1 cellular context compared by ENCODE assay signal in genomic region chr1:26686795-26687194, GRCh38.
TF ChIP-seq lines count a peak whose summit lies in the region.

No MANE protein-coding gene starts in this region.

TF ChIP-seq in K562, 482 proteins besides CTCF, POLR2A, EP300 and RAD21 (continues in another document):
- TF ChIP-seq MTA2 (IDR thresholded peaks at IDR 0.05; ENCODE audit: low read depth) = no peak
- no peak for TF ChIP-seq HIVEP1 (CRISPR knock-in tag; IDR thresholded peaks at IDR 0.05)
- peak; percentile 23; the same call in 1 of the 2 replicates for TF ChIP-seq CXXC5 (CRISPR knock-in tag; IDR thresholded peaks at IDR 0.05)
- TF ChIP-seq CUX1 (CRISPR knock-in tag; IDR thresholded peaks at IDR 0.05) = no peak
- no peak for TF ChIP-seq BDP1 (IDR thresholded peaks at IDR 0.05; ENCODE audit: insufficient read depth, insufficient read length)
- 0 out of 2 replicates have a peak, but pooled peaks have one; percentile 56 for TF ChIP-seq LEF1 (IDR thresholded peaks at IDR 0.05)
- TF ChIP-seq ZNF436 (CRISPR knock-in tag; IDR thresholded peaks at IDR 0.05) = no peak
- no peak for TF ChIP-seq ZFP36 (IDR thresholded peaks at IDR 0.05; ENCODE audit: low read depth, low read length, partially characterized antibody)
- peak; percentile 43; the same call in 1 of the 2 replicates for TF ChIP-seq SOX6 (IDR thresholded peaks at IDR 0.05)
- TF ChIP-seq PCBP2 (IDR thresholded peaks at IDR 0.05; ENCODE audit: low read depth, low read length, poor library complexity, severe bottlenecking) = no peak
- TF ChIP-seq THRAP3 (IDR thresholded peaks at IDR 0.05; ENCODE audit: borderline replicate concordance) = peak; percentile 68; the same call in 1 of the 2 replicates
- TF ChIP-seq LCOR (CRISPR knock-in tag; IDR thresholded peaks at IDR 0.05) = no peak
- TF ChIP-seq DNMT1 (IDR thresholded peaks at IDR 0.05) = 0 out of 2 replicates have a peak, but pooled peaks have one; percentile 40
- TF ChIP-seq, protein P1, sequence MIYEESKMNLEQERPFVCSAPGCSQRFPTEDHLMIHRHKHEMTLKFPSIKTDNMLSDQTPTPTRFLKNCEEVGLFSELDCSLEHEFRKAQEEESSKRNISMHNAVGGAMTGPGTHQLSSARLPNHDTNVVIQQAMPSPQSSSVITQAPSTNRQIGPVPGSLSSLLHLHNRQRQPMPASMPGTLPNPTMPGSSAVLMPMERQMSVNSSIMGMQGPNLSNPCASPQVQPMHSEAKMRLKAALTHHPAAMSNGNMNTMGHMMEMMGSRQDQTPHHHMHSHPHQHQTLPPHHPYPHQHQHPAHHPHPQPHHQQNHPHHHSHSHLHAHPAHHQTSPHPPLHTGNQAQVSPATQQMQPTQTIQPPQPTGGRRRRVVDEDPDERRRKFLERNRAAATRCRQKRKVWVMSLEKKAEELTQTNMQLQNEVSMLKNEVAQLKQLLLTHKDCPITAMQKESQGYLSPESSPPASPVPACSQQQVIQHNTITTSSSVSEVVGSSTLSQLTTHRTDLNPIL (CRISPR knock-in tag; IDR thresholded peaks at IDR 0.05) = no peak
- TF ChIP-seq MEIS2 (IDR thresholded peaks at IDR 0.05; ENCODE audit: partially characterized antibody) = no peak
- no peak for TF ChIP-seq HDAC8 (tag; IDR thresholded peaks at IDR 0.05)
- no peak for TF ChIP-seq GABPA (tag; conservative IDR thresholded peaks at IDR 0.05; ENCODE audit: low read depth)
- no peak for TF ChIP-seq ZNF79 (CRISPR knock-in tag; IDR thresholded peaks at IDR 0.05; ENCODE audit: low read depth)
- TF ChIP-seq ZNF24 (IDR thresholded peaks at IDR 0.05) = no peak
- TF ChIP-seq FOXK2 (conservative IDR thresholded peaks at IDR 0.05 in 1 of 2, IDR thresholded peaks at IDR 0.05 in 1 of 2; ENCODE audit: low read depth in 2 of 2) = peak; percentile 38 to 74; a peak in 3 of 4 replicates
- no peak for TF ChIP-seq ZC3H4 (CRISPR knock-in tag; IDR thresholded peaks at IDR 0.05; ENCODE audit: borderline replicate concordance)
- TF ChIP-seq TCF15 (CRISPR knock-in tag; IDR thresholded peaks at IDR 0.05) = no peak
- no peak for TF ChIP-seq COPS2 (conservative IDR thresholded peaks at IDR 0.05)
- 0 out of 2 replicates have a peak, but pooled peaks have one; percentile 33 for TF ChIP-seq MEF2D (tag; conservative IDR thresholded peaks at IDR 0.05; ENCODE audit: low read depth)
- no peak for TF ChIP-seq ELF2 (CRISPR knock-in tag; IDR thresholded peaks at IDR 0.05)
- TF ChIP-seq MAFK (IDR thresholded peaks at IDR 0.05; ENCODE audit: low read length) = no peak
- no peak for TF ChIP-seq PHF8 (IDR thresholded peaks at IDR 0.05; ENCODE audit: borderline replicate concordance, low read length)
- no peak for TF ChIP-seq ARID3B (CRISPR knock-in tag; IDR thresholded peaks at IDR 0.05; ENCODE audit: borderline replicate concordance)
- TF ChIP-seq, protein P2, sequence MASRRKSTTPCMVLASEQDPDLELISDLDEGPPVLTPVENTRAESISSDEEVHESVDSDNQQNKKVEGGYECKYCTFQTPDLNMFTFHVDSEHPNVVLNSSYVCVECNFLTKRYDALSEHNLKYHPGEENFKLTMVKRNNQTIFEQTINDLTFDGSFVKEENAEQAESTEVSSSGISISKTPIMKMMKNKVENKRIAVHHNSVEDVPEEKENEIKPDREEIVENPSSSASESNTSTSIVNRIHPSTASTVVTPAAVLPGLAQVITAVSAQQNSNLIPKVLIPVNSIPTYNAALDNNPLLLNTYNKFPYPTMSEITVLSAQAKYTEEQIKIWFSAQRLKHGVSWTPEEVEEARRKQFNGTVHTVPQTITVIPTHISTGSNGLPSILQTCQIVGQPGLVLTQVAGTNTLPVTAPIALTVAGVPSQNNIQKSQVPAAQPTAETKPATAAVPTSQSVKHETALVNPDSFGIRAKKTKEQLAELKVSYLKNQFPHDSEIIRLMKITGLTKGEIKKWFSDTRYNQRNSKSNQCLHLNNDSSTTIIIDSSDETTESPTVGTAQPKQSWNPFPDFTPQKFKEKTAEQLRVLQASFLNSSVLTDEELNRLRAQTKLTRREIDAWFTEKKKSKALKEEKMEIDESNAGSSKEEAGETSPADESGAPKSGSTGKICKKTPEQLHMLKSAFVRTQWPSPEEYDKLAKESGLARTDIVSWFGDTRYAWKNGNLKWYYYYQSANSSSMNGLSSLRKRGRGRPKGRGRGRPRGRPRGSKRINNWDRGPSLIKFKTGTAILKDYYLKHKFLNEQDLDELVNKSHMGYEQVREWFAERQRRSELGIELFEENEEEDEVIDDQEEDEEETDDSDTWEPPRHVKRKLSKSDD (conservative IDR thresholded peaks at IDR 0.05; ENCODE audit: low read length) = no peak
- TF ChIP-seq, protein P3, sequence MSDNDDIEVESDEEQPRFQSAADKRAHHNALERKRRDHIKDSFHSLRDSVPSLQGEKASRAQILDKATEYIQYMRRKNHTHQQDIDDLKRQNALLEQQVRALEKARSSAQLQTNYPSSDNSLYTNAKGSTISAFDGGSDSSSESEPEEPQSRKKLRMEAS (CRISPR knock-in tag; IDR thresholded peaks at IDR 0.05) = no peak
- TF ChIP-seq HOXB6 (CRISPR knock-in tag; IDR thresholded peaks at IDR 0.05; ENCODE audit: borderline replicate concordance) = no peak
- TF ChIP-seq RB1 (IDR thresholded peaks at IDR 0.05; ENCODE audit: low read depth) = 0 out of 2 replicates have a peak, but pooled peaks have one; percentile 8
- no peak for TF ChIP-seq SMAD1 (IDR thresholded peaks at IDR 0.05; ENCODE audit: low read depth, low read length, partially characterized antibody)
- TF ChIP-seq CHD4 (IDR thresholded peaks at IDR 0.05; ENCODE audit: insufficient read depth, insufficient replicate concordance, low read depth, low read length, poor library complexity, severe bottlenecking) = no peak
- TF ChIP-seq MBD2 (IDR thresholded peaks at IDR 0.05; ENCODE audit: borderline replicate concordance, low read depth) = no peak
- no peak for TF ChIP-seq NCOA2 (IDR thresholded peaks at IDR 0.05; ENCODE audit: partially characterized antibody in 2 of 2)
- TF ChIP-seq ZNF655 (CRISPR knock-in tag; IDR thresholded peaks at IDR 0.05) = no peak
- TF ChIP-seq TBP (optimal IDR thresholded peaks at IDR 0.05; ENCODE audit: low read depth, low read length) = peak; percentile 54
- peak; percentile 69 for TF ChIP-seq TAF9B (IDR thresholded peaks at IDR 0.05; ENCODE audit: partially characterized antibody)
- no peak for TF ChIP-seq ZFP1 (CRISPR knock-in tag; IDR thresholded peaks at IDR 0.05)
- TF ChIP-seq ELK3 (CRISPR knock-in tag; IDR thresholded peaks at IDR 0.05) = no peak
- no peak for TF ChIP-seq SPI1 (IDR thresholded peaks at IDR 0.05; ENCODE audit: borderline replicate concordance, low read depth, low read length)
- TF ChIP-seq E2F1 (CRISPR knock-in tag; IDR thresholded peaks at IDR 0.05) = no peak
- TF ChIP-seq, protein P4, sequence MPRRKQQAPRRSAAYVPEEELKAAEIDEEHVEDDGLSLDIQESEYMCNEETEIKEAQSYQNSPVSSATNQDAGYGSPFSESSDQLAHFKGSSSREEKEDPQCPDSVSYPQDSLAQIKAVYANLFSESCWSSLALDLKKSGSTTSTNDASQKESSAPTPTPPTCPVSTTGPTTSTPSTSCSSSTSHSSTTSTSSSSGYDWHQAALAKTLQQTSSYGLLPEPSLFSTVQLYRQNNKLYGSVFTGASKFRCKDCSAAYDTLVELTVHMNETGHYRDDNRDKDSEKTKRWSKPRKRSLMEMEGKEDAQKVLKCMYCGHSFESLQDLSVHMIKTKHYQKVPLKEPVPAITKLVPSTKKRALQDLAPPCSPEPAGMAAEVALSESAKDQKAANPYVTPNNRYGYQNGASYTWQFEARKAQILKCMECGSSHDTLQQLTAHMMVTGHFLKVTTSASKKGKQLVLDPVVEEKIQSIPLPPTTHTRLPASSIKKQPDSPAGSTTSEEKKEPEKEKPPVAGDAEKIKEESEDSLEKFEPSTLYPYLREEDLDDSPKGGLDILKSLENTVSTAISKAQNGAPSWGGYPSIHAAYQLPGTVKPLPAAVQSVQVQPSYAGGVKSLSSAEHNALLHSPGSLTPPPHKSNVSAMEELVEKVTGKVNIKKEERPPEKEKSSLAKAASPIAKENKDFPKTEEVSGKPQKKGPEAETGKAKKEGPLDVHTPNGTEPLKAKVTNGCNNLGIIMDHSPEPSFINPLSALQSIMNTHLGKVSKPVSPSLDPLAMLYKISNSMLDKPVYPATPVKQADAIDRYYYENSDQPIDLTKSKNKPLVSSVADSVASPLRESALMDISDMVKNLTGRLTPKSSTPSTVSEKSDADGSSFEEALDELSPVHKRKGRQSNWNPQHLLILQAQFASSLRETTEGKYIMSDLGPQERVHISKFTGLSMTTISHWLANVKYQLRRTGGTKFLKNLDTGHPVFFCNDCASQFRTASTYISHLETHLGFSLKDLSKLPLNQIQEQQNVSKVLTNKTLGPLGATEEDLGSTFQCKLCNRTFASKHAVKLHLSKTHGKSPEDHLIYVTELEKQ (CRISPR knock-in tag; IDR thresholded peaks at IDR 0.05) = no peak
- peak in 1 of 2 experiments; percentile 90; a peak in 2 of 4 replicates for TF ChIP-seq ARNT (IDR thresholded peaks at IDR 0.05)
- no peak for TF ChIP-seq GTF2A2 (tag; IDR thresholded peaks at IDR 0.05)
- TF ChIP-seq GATAD2B (IDR thresholded peaks at IDR 0.05; ENCODE audit: borderline replicate concordance) = peak; percentile 9; the same call in 1 of the 2 replicates
